In genomic region chr11:63770763-63771162, GRCh38 we compare ENCODE assay signal across 1 cellular context.
TF ChIP-seq lines count a peak whose summit lies in the region.

No MANE protein-coding gene starts in this region.

TF ChIP-seq in WTC11, 78 proteins besides CTCF, POLR2A, EP300 and RAD21:
- TF ChIP-seq ATF6 (CRISPR knock-in tag; IDR thresholded peaks at IDR 0.05) (no peak), USF1 (CRISPR knock-in tag; IDR thresholded peaks at IDR 0.05) (no peak), CREB1 (CRISPR knock-in tag; IDR thresholded peaks at IDR 0.05) (no peak), ZNF532 (CRISPR knock-in tag; IDR thresholded peaks at IDR 0.05; ENCODE audit: borderline replicate concordance) (no peak), ATF2 (CRISPR knock-in tag; IDR thresholded peaks at IDR 0.05; ENCODE audit: borderline replicate concordance, low read depth) (no peak), ATF1 (CRISPR knock-in tag; IDR thresholded peaks at IDR 0.05) (no peak), IRF2 (CRISPR knock-in tag; IDR thresholded peaks at IDR 0.05; ENCODE audit: borderline replicate concordance, low read depth) (no peak)
